1 cellular context compared by ENCODE assay signal in the genomic region with DNA sequence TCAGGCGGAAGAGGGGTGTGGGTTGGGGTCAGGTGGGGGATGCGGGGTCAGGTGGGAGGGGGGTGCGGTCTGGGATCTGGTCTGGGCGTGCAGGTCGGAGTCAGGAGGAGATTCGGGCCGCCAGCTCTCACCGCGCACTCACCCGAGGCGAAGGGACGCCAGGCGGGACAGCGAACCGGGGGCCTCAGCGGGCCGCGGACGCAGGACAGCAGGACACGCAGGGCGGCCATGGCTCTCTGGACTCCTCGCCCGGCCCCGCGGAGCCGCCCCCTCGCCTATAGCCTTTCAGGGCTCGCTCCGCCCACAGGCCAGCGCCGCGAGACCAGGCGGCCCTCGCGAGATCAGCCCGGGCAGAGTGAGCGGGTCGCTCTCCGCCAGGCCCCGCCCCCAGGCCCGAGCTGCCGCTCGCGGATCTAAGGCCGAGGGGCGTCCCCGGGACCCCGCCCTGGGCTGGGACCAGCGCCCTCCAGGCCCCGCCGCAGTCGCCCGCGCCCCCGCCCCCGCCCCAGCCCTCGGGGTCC.
A peak's percentile ranks its signal among the peaks of the same experiment; 100 is the strongest.
TF ChIP-seq lines count a peak whose summit lies in the region.

A gene (minus strand): TSS at position 251 of the 521 bp plus-strand sequence. CDS start 21 bp downstream, at position 230.

TF ChIP-seq in HepG2, 621 proteins besides CTCF, POLR2A, EP300 and RAD21 (continued from another document and continues in another):
- no peak for TF ChIP-seq CEBPB (IDR thresholded peaks at IDR 0.05; ENCODE audit: borderline replicate concordance, low read depth, low read length)
- TF ChIP-seq, protein P1, sequence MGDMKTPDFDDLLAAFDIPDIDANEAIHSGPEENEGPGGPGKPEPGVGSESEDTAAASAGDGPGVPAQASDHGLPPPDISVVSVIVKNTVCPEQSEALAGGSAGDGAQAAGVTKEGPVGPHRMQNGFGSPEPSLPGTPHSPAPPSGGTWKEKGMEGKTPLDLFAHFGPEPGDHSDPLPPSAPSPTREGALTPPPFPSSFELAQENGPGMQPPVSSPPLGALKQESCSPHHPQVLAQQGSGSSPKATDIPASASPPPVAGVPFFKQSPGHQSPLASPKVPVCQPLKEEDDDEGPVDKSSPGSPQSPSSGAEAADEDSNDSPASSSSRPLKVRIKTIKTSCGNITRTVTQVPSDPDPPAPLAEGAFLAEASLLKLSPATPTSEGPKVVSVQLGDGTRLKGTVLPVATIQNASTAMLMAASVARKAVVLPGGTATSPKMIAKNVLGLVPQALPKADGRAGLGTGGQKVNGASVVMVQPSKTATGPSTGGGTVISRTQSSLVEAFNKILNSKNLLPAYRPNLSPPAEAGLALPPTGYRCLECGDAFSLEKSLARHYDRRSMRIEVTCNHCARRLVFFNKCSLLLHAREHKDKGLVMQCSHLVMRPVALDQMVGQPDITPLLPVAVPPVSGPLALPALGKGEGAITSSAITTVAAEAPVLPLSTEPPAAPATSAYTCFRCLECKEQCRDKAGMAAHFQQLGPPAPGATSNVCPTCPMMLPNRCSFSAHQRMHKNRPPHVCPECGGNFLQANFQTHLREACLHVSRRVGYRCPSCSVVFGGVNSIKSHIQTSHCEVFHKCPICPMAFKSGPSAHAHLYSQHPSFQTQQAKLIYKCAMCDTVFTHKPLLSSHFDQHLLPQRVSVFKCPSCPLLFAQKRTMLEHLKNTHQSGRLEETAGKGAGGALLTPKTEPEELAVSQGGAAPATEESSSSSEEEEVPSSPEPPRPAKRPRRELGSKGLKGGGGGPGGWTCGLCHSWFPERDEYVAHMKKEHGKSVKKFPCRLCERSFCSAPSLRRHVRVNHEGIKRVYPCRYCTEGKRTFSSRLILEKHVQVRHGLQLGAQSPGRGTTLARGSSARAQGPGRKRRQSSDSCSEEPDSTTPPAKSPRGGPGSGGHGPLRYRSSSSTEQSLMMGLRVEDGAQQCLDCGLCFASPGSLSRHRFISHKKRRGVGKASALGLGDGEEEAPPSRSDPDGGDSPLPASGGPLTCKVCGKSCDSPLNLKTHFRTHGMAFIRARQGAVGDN (CRISPR knock-in tag; IDR thresholded peaks at IDR 0.05), result peak; percentile 62
- peak; percentile 76 for TF ChIP-seq ZFX (CRISPR knock-in tag; IDR thresholded peaks at IDR 0.05; ENCODE audit: low read depth)
- TF ChIP-seq, protein P2, sequence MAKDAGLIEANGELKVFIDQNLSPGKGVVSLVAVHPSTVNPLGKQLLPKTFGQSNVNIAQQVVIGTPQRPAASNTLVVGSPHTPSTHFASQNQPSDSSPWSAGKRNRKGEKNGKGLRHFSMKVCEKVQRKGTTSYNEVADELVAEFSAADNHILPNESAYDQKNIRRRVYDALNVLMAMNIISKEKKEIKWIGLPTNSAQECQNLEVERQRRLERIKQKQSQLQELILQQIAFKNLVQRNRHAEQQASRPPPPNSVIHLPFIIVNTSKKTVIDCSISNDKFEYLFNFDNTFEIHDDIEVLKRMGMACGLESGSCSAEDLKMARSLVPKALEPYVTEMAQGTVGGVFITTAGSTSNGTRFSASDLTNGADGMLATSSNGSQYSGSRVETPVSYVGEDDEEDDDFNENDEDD (CRISPR knock-in tag; IDR thresholded peaks at IDR 0.05; ENCODE audit: borderline replicate concordance), result peak; percentile 51; the same call in 1 of the 2 replicates
- TF ChIP-seq MAZ (IDR thresholded peaks at IDR 0.05; ENCODE audit: borderline replicate concordance, low read depth, low read length), result peak; percentile 58; the same call in 1 of the 2 replicates
- TF ChIP-seq MAZ (CRISPR knock-in tag; IDR thresholded peaks at IDR 0.05; ENCODE audit: low read depth), result peak; percentile 74
- peak; percentile 62; the same call in 1 of the 2 replicates for TF ChIP-seq SP5 (CRISPR knock-in tag; IDR thresholded peaks at IDR 0.05; ENCODE audit: borderline replicate concordance, low read depth)
- 0 out of 2 replicates have a peak, but pooled peaks have one; percentile 49 for TF ChIP-seq AKAP8 (CRISPR knock-in tag; IDR thresholded peaks at IDR 0.05)
- 0 out of 2 replicates have a peak, but pooled peaks have one; percentile 66 for TF ChIP-seq PCBP1 (IDR thresholded peaks at IDR 0.05; ENCODE audit: borderline replicate concordance, low read depth, low read length)
- TF ChIP-seq ZNF235 (CRISPR knock-in tag; IDR thresholded peaks at IDR 0.05; ENCODE audit: borderline replicate concordance), result 0 out of 2 replicates have a peak, but pooled peaks have one; percentile 38
- peak; percentile 51; the same call in 1 of the 2 replicates for TF ChIP-seq ZSCAN31 (CRISPR knock-in tag; IDR thresholded peaks at IDR 0.05; ENCODE audit: low read depth)
- TF ChIP-seq, protein P3, sequence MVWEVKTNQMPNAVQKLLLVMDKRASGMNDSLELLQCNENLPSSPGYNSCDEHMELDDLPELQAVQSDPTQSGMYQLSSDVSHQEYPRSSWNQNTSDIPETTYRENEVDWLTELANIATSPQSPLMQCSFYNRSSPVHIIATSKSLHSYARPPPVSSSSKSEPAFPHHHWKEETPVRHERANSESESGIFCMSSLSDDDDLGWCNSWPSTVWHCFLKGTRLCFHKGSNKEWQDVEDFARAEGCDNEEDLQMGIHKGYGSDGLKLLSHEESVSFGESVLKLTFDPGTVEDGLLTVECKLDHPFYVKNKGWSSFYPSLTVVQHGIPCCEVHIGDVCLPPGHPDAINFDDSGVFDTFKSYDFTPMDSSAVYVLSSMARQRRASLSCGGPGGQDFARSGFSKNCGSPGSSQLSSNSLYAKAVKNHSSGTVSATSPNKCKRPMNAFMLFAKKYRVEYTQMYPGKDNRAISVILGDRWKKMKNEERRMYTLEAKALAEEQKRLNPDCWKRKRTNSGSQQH (CRISPR knock-in tag; IDR thresholded peaks at IDR 0.05; ENCODE audit: low read depth), result no peak; the same call in 1 of the 2 replicates
- 0 out of 2 replicates have a peak, but pooled peaks have one; percentile 30 for TF ChIP-seq CBFB (CRISPR knock-in tag; IDR thresholded peaks at IDR 0.05)
- peak; percentile 39; the same call in 1 of the 2 replicates for TF ChIP-seq RFXAP (CRISPR knock-in tag; IDR thresholded peaks at IDR 0.05; ENCODE audit: borderline replicate concordance)
- TF ChIP-seq THAP11 (CRISPR knock-in tag; IDR thresholded peaks at IDR 0.05), result peak; percentile 63; the same call in 1 of the 2 replicates
- TF ChIP-seq SOX13 (IDR thresholded peaks at IDR 0.05), result no peak
- peak in 1 of 2 experiments; percentile 14; a peak in 1 of 4 replicates for TF ChIP-seq SOX13 (CRISPR knock-in tag; conservative IDR thresholded peaks at IDR 0.05 in 1 of 2, IDR thresholded peaks at IDR 0.05 in 1 of 2)
- no peak for TF ChIP-seq NR2F6 (IDR thresholded peaks at IDR 0.05)
- peak; percentile 44; the same call in 1 of the 2 replicates for TF ChIP-seq NR2F6 (CRISPR knock-in tag; IDR thresholded peaks at IDR 0.05)
- TF ChIP-seq, protein P4, sequence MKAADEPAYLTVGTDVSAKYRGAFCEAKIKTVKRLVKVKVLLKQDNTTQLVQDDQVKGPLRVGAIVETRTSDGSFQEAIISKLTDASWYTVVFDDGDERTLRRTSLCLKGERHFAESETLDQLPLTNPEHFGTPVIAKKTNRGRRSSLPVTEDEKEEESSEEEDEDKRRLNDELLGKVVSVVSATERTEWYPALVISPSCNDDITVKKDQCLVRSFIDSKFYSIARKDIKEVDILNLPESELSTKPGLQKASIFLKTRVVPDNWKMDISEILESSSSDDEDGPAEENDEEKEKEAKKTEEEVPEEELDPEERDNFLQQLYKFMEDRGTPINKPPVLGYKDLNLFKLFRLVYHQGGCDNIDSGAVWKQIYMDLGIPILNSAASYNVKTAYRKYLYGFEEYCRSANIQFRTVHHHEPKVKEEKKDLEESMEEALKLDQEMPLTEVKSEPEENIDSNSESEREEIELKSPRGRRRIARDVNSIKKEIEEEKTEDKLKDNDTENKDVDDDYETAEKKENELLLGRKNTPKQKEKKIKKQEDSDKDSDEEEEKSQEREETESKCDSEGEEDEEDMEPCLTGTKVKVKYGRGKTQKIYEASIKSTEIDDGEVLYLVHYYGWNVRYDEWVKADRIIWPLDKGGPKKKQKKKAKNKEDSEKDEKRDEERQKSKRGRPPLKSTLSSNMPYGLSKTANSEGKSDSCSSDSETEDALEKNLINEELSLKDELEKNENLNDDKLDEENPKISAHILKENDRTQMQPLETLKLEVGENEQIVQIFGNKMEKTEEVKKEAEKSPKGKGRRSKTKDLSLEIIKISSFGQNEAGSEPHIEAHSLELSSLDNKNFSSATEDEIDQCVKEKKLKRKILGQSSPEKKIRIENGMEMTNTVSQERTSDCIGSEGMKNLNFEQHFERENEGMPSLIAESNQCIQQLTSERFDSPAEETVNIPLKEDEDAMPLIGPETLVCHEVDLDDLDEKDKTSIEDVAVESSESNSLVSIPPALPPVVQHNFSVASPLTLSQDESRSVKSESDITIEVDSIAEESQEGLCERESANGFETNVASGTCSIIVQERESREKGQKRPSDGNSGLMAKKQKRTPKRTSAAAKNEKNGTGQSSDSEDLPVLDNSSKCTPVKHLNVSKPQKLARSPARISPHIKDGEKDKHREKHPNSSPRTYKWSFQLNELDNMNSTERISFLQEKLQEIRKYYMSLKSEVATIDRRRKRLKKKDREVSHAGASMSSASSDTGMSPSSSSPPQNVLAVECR (CRISPR knock-in tag; IDR thresholded peaks at IDR 0.05; ENCODE audit: borderline replicate concordance), result peak; percentile 86
- peak; percentile 64; the same call in 1 of the 2 replicates for TF ChIP-seq MYC (CRISPR knock-in tag; IDR thresholded peaks at IDR 0.05; ENCODE audit: borderline replicate concordance)
- no peak; the same call in 1 of the 2 replicates for TF ChIP-seq ZNF790 (CRISPR knock-in tag; IDR thresholded peaks at IDR 0.05; ENCODE audit: borderline replicate concordance)
- no peak for TF ChIP-seq ZNF720 (CRISPR knock-in tag; IDR thresholded peaks at IDR 0.05)
- TF ChIP-seq STAG1 (CRISPR knock-in tag; IDR thresholded peaks at IDR 0.05), result no peak
- peak; percentile 73 for TF ChIP-seq GABPB1 (CRISPR knock-in tag; IDR thresholded peaks at IDR 0.05)
- TF ChIP-seq TCF12 (IDR thresholded peaks at IDR 0.05), result no peak
- TF ChIP-seq TCF12 (CRISPR knock-in tag; IDR thresholded peaks at IDR 0.05), result 0 out of 2 replicates have a peak, but pooled peaks have one; percentile 46
- peak; percentile 88 for TF ChIP-seq TAF1 (CRISPR knock-in tag; IDR thresholded peaks at IDR 0.05)
- peak; percentile 56; the same call in 1 of the 2 replicates for TF ChIP-seq ZNF616 (CRISPR knock-in tag; IDR thresholded peaks at IDR 0.05; ENCODE audit: low read depth)
- no peak for TF ChIP-seq HOXA5 (CRISPR knock-in tag; IDR thresholded peaks at IDR 0.05)
- TF ChIP-seq MXI1 (IDR thresholded peaks at IDR 0.05; ENCODE audit: borderline replicate concordance, low read depth, low read length), result peak; percentile 75; the same call in 2 of the 3 replicates
- TF ChIP-seq, protein P5, sequence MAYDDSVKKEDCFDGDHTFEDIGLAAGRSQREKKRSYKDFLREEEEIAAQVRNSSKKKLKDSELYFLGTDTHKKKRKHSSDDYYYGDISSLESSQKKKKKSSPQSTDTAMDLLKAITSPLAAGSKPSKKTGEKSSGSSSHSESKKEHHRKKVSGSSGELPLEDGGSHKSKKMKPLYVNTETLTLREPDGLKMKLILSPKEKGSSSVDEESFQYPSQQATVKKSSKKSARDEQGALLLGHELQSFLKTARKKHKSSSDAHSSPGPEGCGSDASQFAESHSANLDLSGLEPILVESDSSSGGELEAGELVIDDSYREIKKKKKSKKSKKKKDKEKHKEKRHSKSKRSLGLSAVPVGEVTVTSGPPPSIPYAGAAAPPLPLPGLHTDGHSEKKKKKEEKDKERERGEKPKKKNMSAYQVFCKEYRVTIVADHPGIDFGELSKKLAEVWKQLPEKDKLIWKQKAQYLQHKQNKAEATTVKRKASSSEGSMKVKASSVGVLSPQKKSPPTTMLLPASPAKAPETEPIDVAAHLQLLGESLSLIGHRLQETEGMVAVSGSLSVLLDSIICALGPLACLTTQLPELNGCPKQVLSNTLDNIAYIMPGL (CRISPR knock-in tag; IDR thresholded peaks at IDR 0.05; ENCODE audit: borderline replicate concordance in 1 of 2, low read depth in 1 of 2), result peak; percentile 43 to 65; a peak in 2 of 4 replicates
- TF ChIP-seq, protein P6, sequence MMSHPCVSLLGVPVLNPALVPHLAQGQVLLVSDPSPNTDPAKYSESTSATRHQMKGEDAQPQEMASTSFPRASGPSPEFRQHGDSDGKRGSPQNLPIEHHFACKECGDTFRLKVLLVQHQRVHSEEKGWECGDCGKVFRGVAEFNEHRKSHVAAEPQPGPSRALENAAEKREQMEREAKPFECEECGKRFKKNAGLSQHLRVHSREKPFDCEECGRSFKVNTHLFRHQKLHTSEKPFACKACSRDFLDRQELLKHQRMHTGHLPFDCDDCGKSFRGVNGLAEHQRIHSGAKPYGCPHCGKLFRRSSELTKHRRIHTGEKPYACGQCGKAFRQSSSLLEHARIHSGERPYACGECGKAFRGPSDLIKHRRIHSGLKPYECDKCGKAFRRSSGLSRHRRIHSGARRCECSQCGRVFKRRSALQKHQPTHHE (CRISPR knock-in tag; IDR thresholded peaks at IDR 0.05; ENCODE audit: borderline replicate concordance), result 0 out of 2 replicates have a peak, but pooled peaks have one; percentile 28
- peak; percentile 60; the same call in 1 of the 2 replicates for TF ChIP-seq ZMAT3 (CRISPR knock-in tag; conservative IDR thresholded peaks at IDR 0.05)
- peak; percentile 84 for TF ChIP-seq SAP130 (CRISPR knock-in tag; IDR thresholded peaks at IDR 0.05; ENCODE audit: low read depth)
- 0 out of 2 replicates have a peak, but pooled peaks have one; percentile 28 for TF ChIP-seq ZNF274 (CRISPR knock-in tag; IDR thresholded peaks at IDR 0.05)
- peak; percentile 23; the same call in 1 of the 2 replicates for TF ChIP-seq RXRA (CRISPR knock-in tag; IDR thresholded peaks at IDR 0.05)
- TF ChIP-seq, protein P7, sequence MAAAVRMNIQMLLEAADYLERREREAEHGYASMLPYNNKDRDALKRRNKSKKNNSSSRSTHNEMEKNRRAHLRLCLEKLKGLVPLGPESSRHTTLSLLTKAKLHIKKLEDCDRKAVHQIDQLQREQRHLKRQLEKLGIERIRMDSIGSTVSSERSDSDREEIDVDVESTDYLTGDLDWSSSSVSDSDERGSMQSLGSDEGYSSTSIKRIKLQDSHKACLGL (CRISPR knock-in tag; IDR thresholded peaks at IDR 0.05), result peak; percentile 79
- TF ChIP-seq KLF16 (CRISPR knock-in tag; IDR thresholded peaks at IDR 0.05), result peak in 1 of 2 experiments; percentile 63; a peak in 2 of 4 replicates
- TF ChIP-seq, protein P8, sequence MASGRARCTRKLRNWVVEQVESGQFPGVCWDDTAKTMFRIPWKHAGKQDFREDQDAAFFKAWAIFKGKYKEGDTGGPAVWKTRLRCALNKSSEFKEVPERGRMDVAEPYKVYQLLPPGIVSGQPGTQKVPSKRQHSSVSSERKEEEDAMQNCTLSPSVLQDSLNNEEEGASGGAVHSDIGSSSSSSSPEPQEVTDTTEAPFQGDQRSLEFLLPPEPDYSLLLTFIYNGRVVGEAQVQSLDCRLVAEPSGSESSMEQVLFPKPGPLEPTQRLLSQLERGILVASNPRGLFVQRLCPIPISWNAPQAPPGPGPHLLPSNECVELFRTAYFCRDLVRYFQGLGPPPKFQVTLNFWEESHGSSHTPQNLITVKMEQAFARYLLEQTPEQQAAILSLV (CRISPR knock-in tag; IDR thresholded peaks at IDR 0.05; ENCODE audit: borderline replicate concordance), result peak; percentile 79; the same call in 1 of the 2 replicates
- TF ChIP-seq DR1 (CRISPR knock-in tag; IDR thresholded peaks at IDR 0.05), result peak; percentile 95
- TF ChIP-seq REPIN1 (CRISPR knock-in tag; IDR thresholded peaks at IDR 0.05; ENCODE audit: borderline replicate concordance, low read depth), result 0 out of 2 replicates have a peak, but pooled peaks have one; percentile 50
- TF ChIP-seq, protein P9, sequence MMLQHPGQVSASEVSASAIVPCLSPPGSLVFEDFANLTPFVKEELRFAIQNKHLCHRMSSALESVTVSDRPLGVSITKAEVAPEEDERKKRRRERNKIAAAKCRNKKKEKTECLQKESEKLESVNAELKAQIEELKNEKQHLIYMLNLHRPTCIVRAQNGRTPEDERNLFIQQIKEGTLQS (CRISPR knock-in tag; IDR thresholded peaks at IDR 0.05), result 0 out of 2 replicates have a peak, but pooled peaks have one; percentile 13
- peak; percentile 35; the same call in 1 of the 2 replicates for TF ChIP-seq NFYB (CRISPR knock-in tag; IDR thresholded peaks at IDR 0.05)
- TF ChIP-seq GATAD1 (CRISPR knock-in tag; IDR thresholded peaks at IDR 0.05), result peak; percentile 73
